Comparison of ENCODE assay signal across 11 cellular contexts in genomic region chr2:85765081-85765731, GRCh38. TPM values are rescaled to one million over a fixed set of nuclear protein-coding genes. Genes with fewer than 3 reads are reported as not detected.
DNase-seq lines count a peak whose midpoint lies in the region; ATAC-seq and TF ChIP-seq lines count a peak whose summit lies in the region.
"Had no signal": no experiment of that assay in that cellular context is flagged by ENCODE, and none has a peak within 500 bp of the region (broad histone marks: within the 10 kb centered on the region; RNA-seq: fewer than 3 reads in every experiment).

No MANE protein-coding gene starts in this region.

- H3K27me3 ChIP-seq in heart right ventricle (peaks cover 0 to 18% (median 0%) of the 10 kb centered on the region in 7 donors), smooth muscle cell (ENCODE audit: low read depth) (no peaks in the 10 kb centered on the region), transverse colon (no peaks in the 10 kb centered on the region)

- peaks cover 18% of the 10 kb centered on the region for H4K20me1 ChIP-seq in smooth muscle cell (ENCODE audit: low read depth)

- H3K27ac ChIP-seq in heart right ventricle (peak overlapping the region in 7 of 10 donors; percentile 5 to 66 (median 35)), smooth muscle cell (ENCODE audit: low read depth) (no peak overlapping the region), transverse colon (no peak overlapping the region)
- H3K27ac ChIP-seq: psoas muscle had no signal

- peak overlapping the region; percentile 21 for H3K4me2 ChIP-seq in smooth muscle cell

- DNase-seq in NCI-H146 (lab: John Stamatoyannopoulos, UW): peak; percentile 23
- DNase-seq in NCI-H146 treated with DMSO at 0.1 percent for 48 hours (lab: John Stamatoyannopoulos, UW; ENCODE audit: unreplicated experiment): no peak
- DNase-seq in NCI-H748 (lab: John Stamatoyannopoulos, UW; ENCODE audit: unreplicated experiment): peak; percentile 84
- DNase-seq in heart right ventricle: no peak
- DNase-seq in smooth muscle cell (lab: John Stamatoyannopoulos, UW; ENCODE audit: unreplicated experiment): no peak
- no peak for DNase-seq in left lobe of liver (ENCODE audit: low spot score)
- DNase-seq in transverse colon: no peak
- DNase-seq: 8988T, cortex of kidney, psoas muscle had no signal

- 52% methylated on average over 26 of the region's 26 CpGs for WGBS in heart right ventricle, 2 donors
- 17% methylated on average over 26 of the region's 26 CpGs for WGBS in smooth muscle cell (ENCODE audit: low lambda C conversion rate)
- WGBS in transverse colon (ENCODE audit: low coverage in 1 of 2), 2 donors: 89% methylated on average over 25 of the region's 26 CpGs; no CpG with 5 or more reads in 1 of the 2 donors

- no peaks in the 10 kb centered on the region for H3K79me2 ChIP-seq in smooth muscle cell (ENCODE audit: low read depth)

- TF ChIP-seq CTCF in heart right ventricle (IDR thresholded peaks at IDR 0.05) (no peak), smooth muscle cell (IDR thresholded peaks at IDR 0.05; ENCODE audit: borderline replicate concordance, insufficient read depth, poor library complexity, severe bottlenecking) (no peak), transverse colon (IDR thresholded peaks at IDR 0.05) (no peak)

- TF ChIP-seq POLR2A in transverse colon (IDR thresholded peaks at IDR 0.05): no peak

- peaks cover 0 to 41% (median 0%) of the 10 kb centered on the region in 9 donors for H3K36me3 ChIP-seq in heart right ventricle
- H3K36me3 ChIP-seq in smooth muscle cell (ENCODE audit: low read depth): no peaks in the 10 kb centered on the region
- H3K36me3 ChIP-seq in transverse colon: no peaks in the 10 kb centered on the region

- no peak for TF ChIP-seq EP300 in transverse colon (IDR thresholded peaks at IDR 0.05; ENCODE audit: low read depth)

- H3K9me3 ChIP-seq in heart right ventricle (no peaks in the 10 kb centered on the region), smooth muscle cell (replicated peaks; ENCODE audit: low read depth) (no peaks in the 10 kb centered on the region), transverse colon (no peaks in the 10 kb centered on the region)
- H3K9me3 ChIP-seq: psoas muscle had no signal

- peaks cover 3% of the 10 kb centered on the region for H3F3A ChIP-seq in smooth muscle cell (ENCODE audit: low read depth)

- H3K4me1 ChIP-seq in heart right ventricle: peaks cover 24 to 92% (median 77%) of the 10 kb centered on the region in 9 donors
- H3K4me1 ChIP-seq in smooth muscle cell (ENCODE audit: low read depth): peaks cover 24% of the 10 kb centered on the region
- H3K4me1 ChIP-seq in transverse colon: peaks cover 17 to 24% (median 22%) of the 10 kb centered on the region in 4 donors

- in situ Hi-C loops in transverse colon (cut with MboI; ENCODE audit: low pct_ligation_motif_present in 1 of 4, low pct_unique_long_range_greater_than_20kb in 1 of 4, low sequenced_read_pairs in 3 of 4): no loop called here

- H2AFZ ChIP-seq in smooth muscle cell (ENCODE audit: low read depth): no peak overlapping the region

- ATAC-seq in heart right ventricle (peak in 2 of 8 donors; percentile 7 to 15), left lobe of liver (no peak), HG02973 (IDR thresholded peaks at IDR 0.05; ENCODE audit: unreplicated experiment) (no peak)
- ATAC-seq: psoas muscle had no signal

- intact Hi-C loops in heart right ventricle (cut with DNase I) (no loop called here), transverse colon (cut with DNase I; ENCODE audit: low total_unique reads) (no loop called here)

- no peak overlapping the region for H3K9ac ChIP-seq in smooth muscle cell (ENCODE audit: low read depth)

- H3K4me3 ChIP-seq in heart right ventricle (no peak overlapping the region), smooth muscle cell (no peak overlapping the region), transverse colon (no peak overlapping the region)
- H3K4me3 ChIP-seq: psoas muscle had no signal

RNA-seq across cellular contexts. Expression of gene ATOH8, which starts 11.4 kb away (rescaled TPM):
- total RNA-seq in heart right ventricle (10 to 100 TPM in 9 of 10 donors, 1 to 10 TPM in 1; 8.7 to 33.4 (median 15.2) TPM), smooth muscle cell (5.2 and 6.5 TPM in 2 replicates), left lobe of liver (28.0 TPM), transverse colon (10 to 100 TPM in 3 of 4 donors, 1 to 10 TPM in 1; 7.4 to 32.6 (median 14.4) TPM)
- polyA plus RNA-seq in heart right ventricle (10 to 100 TPM; 35.2 to 45.9 TPM), smooth muscle cell (4.6 and 5.2 TPM in 2 replicates)

Comparison
In these comparisons a context has a peak if more than half of its experiments do, and no peak if none do; other contexts are left out.
1. DNase-seq: peak in NCI-H146 (single experiment) and NCI-H748 (single experiment); none in NCI-H146 treated with DMSO at 0.1 percent for 48 hours (single experiment), heart right ventricle (0 of 2), smooth muscle cell (single experiment), left lobe of liver (single experiment) and transverse colon (single experiment).
2. H3K27ac ChIP-seq: peak in heart right ventricle (7 of 10); none in smooth muscle cell (single experiment) and transverse colon (0 of 4).